In genomic region chr17:60142872-60143499, GRCh38 we compare ENCODE assay signal across 7 cellular contexts. TPM values are rescaled to one million over a fixed set of nuclear protein-coding genes. Genes with fewer than 3 reads are reported as not detected.
DNase-seq lines count a peak whose midpoint lies in the region; ATAC-seq, FAIRE-seq and TF ChIP-seq lines count a peak whose summit lies in the region.

No MANE protein-coding gene starts in this region.

- DNase-seq in GM18507 (ENCODE audit: extremely low spot score, insufficient read length, low read depth) (no peak), MG63 (peak; percentile 90), RWPE1 (ENCODE audit: low spot score) (peak; percentile 56), fibroblast of the conjunctiva (ENCODE audit: low read depth) (peak; percentile 83), neural progenitor cell (ENCODE audit: low spot score) (peak; percentile 94)
- DNase-seq in activated T-helper 1 cell treated with anti-CD3 and anti-CD28 coated beads, Interleukin-12 subunit alpha, Interleukin-12 subunit beta, Interleukin-2, Interleukin-4 antibody, amounts not matched to agents 30 ng/mL and 10 ng/mL and 1 ng/mL, durations not matched to agents 14 hours and 24 hours and 36 hours (ENCODE audit: low spot score) = peak; percentile 70
- peak; percentile 74 to 76 for DNase-seq in stimulated activated naive CD8-positive, alpha-beta T cell treated with anti-CD3 and anti-CD28 coated beads, Interleukin-15, amount 100 ng/mL, for 72 hours

- peak overlapping the region; percentile 81 for H3K4me2 ChIP-seq in neural progenitor cell

- H4K20me1 ChIP-seq in neural progenitor cell (ENCODE audit: low read depth) = peaks cover 24% of the 10 kb centered on the region

- peak overlapping the region; percentile 75 for H2AFZ ChIP-seq in neural progenitor cell (replicated peaks)

- H3K4me3 ChIP-seq in MG63 (no peak overlapping the region), neural progenitor cell (peak overlapping the region; percentile 45)

- intact Hi-C loops in activated T-helper 1 cell treated with anti-CD3 and anti-CD28 coated beads, Interleukin-12 subunit alpha, Interleukin-12 subunit beta, Interleukin-2, Interleukin-4 antibody, amounts not matched to agents 30 ng/mL and 10 ng/mL and 1 ng/mL, durations not matched to agents 14 hours and 24 hours and 36 hours (cut with micrococcal nuclease) = loop anchor here (1.0 to 10.0 kb wide), 3 partner anchors 28 to 492 kb away; no protein-coding TSS in a partner anchor

- POLR2A ChIA-PET in RWPE1 (lab: Yijun Ruan, JAX; ENCODE audit: low non-redundant PET) = no interaction called here

- no peaks in the 10 kb centered on the region for H3K36me3 Mint-ChIP-seq in activated T-helper 1 cell treated with anti-CD3 and anti-CD28 coated beads, Interleukin-12 subunit alpha, Interleukin-12 subunit beta, Interleukin-2, Interleukin-4 antibody, amounts not matched to agents 30 ng/mL and 10 ng/mL and 1 ng/mL, durations not matched to agents 14 hours and 24 hours and 36 hours (ENCODE audit: low read depth)
- no peaks in the 10 kb centered on the region for H3K36me3 Mint-ChIP-seq in neural progenitor cell

- no peaks in the 10 kb centered on the region for H3K9me3 Mint-ChIP-seq in activated T-helper 1 cell treated with anti-CD3 and anti-CD28 coated beads, Interleukin-12 subunit alpha, Interleukin-12 subunit beta, Interleukin-2, Interleukin-4 antibody, amounts not matched to agents 30 ng/mL and 10 ng/mL and 1 ng/mL, durations not matched to agents 14 hours and 24 hours and 36 hours
- H3K9me3 Mint-ChIP-seq in neural progenitor cell = no peaks in the 10 kb centered on the region
- no peaks in the 10 kb centered on the region for H3K9me3 Mint-ChIP-seq in stimulated activated naive CD8-positive, alpha-beta T cell treated with anti-CD3 and anti-CD28 coated beads, Interleukin-15, amount 100 ng/mL, for 72 hours

- ATAC-seq in stimulated activated naive CD8-positive, alpha-beta T cell treated with anti-CD3 and anti-CD28 coated beads, Interleukin-15, amount 100 ng/mL, for 72 hours = peak; percentile 88

- H3F3A ChIP-seq in neural progenitor cell (ENCODE audit: low read depth) = peaks cover 72% of the 10 kb centered on the region

- H3K27ac ChIP-seq in RWPE1 (peak overlapping the region; percentile 50; the same call in 1 of the 2 replicates), neural progenitor cell (peak overlapping the region; percentile 81)

- H3K4me1 ChIP-seq in neural progenitor cell = peaks cover 58% of the 10 kb centered on the region

- CTCF ChIA-PET in RWPE1 (lab: Yijun Ruan, JAX) = interaction anchor here (0.6 to 1.6 kb wide), 2 partner anchors 8 to 263 kb away, joined by 3 to 14 read pairs; no protein-coding TSS in a partner anchor

- H3K36me3 ChIP-seq in MG63 (no peaks in the 10 kb centered on the region), neural progenitor cell (no peaks in the 10 kb centered on the region)

- H3K9me3 ChIP-seq in MG63 (no peaks in the 10 kb centered on the region), neural progenitor cell (ENCODE audit: low read depth) (no peaks in the 10 kb centered on the region)

- H3K27me3 Mint-ChIP-seq in activated T-helper 1 cell treated with anti-CD3 and anti-CD28 coated beads, Interleukin-12 subunit alpha, Interleukin-12 subunit beta, Interleukin-2, Interleukin-4 antibody, amounts not matched to agents 30 ng/mL and 10 ng/mL and 1 ng/mL, durations not matched to agents 14 hours and 24 hours and 36 hours (ENCODE audit: insufficient read depth) = peaks cover 90% of the 10 kb centered on the region
- peaks cover 44% of the 10 kb centered on the region for H3K27me3 Mint-ChIP-seq in neural progenitor cell (ENCODE audit: insufficient read depth, low read depth)
- H3K27me3 Mint-ChIP-seq in stimulated activated naive CD8-positive, alpha-beta T cell treated with anti-CD3 and anti-CD28 coated beads, Interleukin-15, amount 100 ng/mL, for 72 hours = peaks cover 100% of the 10 kb centered on the region

- TF ChIP-seq CTCF in RWPE1 (conservative IDR thresholded peaks at IDR 0.05; ENCODE audit: low read depth) (peak; percentile 89), neural progenitor cell (IDR thresholded peaks at IDR 0.05) (peak; percentile 88)

- no peaks in the 10 kb centered on the region for H3K79me2 ChIP-seq in neural progenitor cell (ENCODE audit: low read depth)

- H3K4me1 Mint-ChIP-seq in activated T-helper 1 cell treated with anti-CD3 and anti-CD28 coated beads, Interleukin-12 subunit alpha, Interleukin-12 subunit beta, Interleukin-2, Interleukin-4 antibody, amounts not matched to agents 30 ng/mL and 10 ng/mL and 1 ng/mL, durations not matched to agents 14 hours and 24 hours and 36 hours (ENCODE audit: low read depth) = peaks cover 30% of the 10 kb centered on the region
- peaks cover 51% of the 10 kb centered on the region for H3K4me1 Mint-ChIP-seq in neural progenitor cell
- H3K4me1 Mint-ChIP-seq in stimulated activated naive CD8-positive, alpha-beta T cell treated with anti-CD3 and anti-CD28 coated beads, Interleukin-15, amount 100 ng/mL, for 72 hours = peaks cover 45% of the 10 kb centered on the region

- H3K27me3 ChIP-seq in MG63 = peaks cover 8% of the 10 kb centered on the region; the same call in 1 of the 2 replicates
- H3K27me3 ChIP-seq in neural progenitor cell = peaks cover 41% of the 10 kb centered on the region

- H3K9ac ChIP-seq in neural progenitor cell = no peak overlapping the region

- no peak overlapping the region for H3K27ac Mint-ChIP-seq in activated T-helper 1 cell treated with anti-CD3 and anti-CD28 coated beads, Interleukin-12 subunit alpha, Interleukin-12 subunit beta, Interleukin-2, Interleukin-4 antibody, amounts not matched to agents 30 ng/mL and 10 ng/mL and 1 ng/mL, durations not matched to agents 14 hours and 24 hours and 36 hours
- H3K27ac Mint-ChIP-seq in neural progenitor cell = peak overlapping the region; percentile 8
- no peak overlapping the region for H3K27ac Mint-ChIP-seq in stimulated activated naive CD8-positive, alpha-beta T cell treated with anti-CD3 and anti-CD28 coated beads, Interleukin-15, amount 100 ng/mL, for 72 hours

- peak overlapping the region; percentile 19 for H3K4me3 Mint-ChIP-seq in activated T-helper 1 cell treated with anti-CD3 and anti-CD28 coated beads, Interleukin-12 subunit alpha, Interleukin-12 subunit beta, Interleukin-2, Interleukin-4 antibody, amounts not matched to agents 30 ng/mL and 10 ng/mL and 1 ng/mL, durations not matched to agents 14 hours and 24 hours and 36 hours
- peak overlapping the region; percentile 75 for H3K4me3 Mint-ChIP-seq in neural progenitor cell
- peak overlapping the region; percentile 5 to 52 for H3K4me3 Mint-ChIP-seq in stimulated activated naive CD8-positive, alpha-beta T cell treated with anti-CD3 and anti-CD28 coated beads, Interleukin-15, amount 100 ng/mL, for 72 hours

- FAIRE-seq in GM18507 (lab: Jason Lieb, UNC) = peak; percentile 94

RNA-seq across cellular contexts. Expression of gene CA4, which starts 6.8 kb away (rescaled TPM):
- total RNA-seq in MG63 (2014; rRNA removed; shearing (Covaris generic); ENCODE audit: low replicate concordance) = 1.9 TPM in 1 of 2 replicates, not detected in the other
- total RNA-seq in activated T-helper 1 cell treated with anti-CD3 and anti-CD28 coated beads, Interleukin-12 subunit alpha, Interleukin-12 subunit beta, Interleukin-2, Interleukin-4 antibody, amounts not matched to agents 30 ng/mL and 10 ng/mL and 1 ng/mL, durations not matched to agents 14 hours and 24 hours and 36 hours = not detected in 2 replicates
- total RNA-seq in neural progenitor cell (ENCODE audit: low replicate concordance) = 14.1 TPM in 2 replicates

Comparison
In these comparisons a context has a peak if more than half of its experiments do, and no peak if none do; other contexts are left out.
1. H3K4me3 Mint-ChIP-seq: peak in every context shown above with its lines; median percentile 75 in neural progenitor cell; 28 in stimulated activated naive CD8-positive, alpha-beta T cell treated with anti-CD3 and anti-CD28 coated beads, Interleukin-15, amount 100 ng/mL, for 72 hours; 19 in activated T-helper 1 cell treated with anti-CD3 and anti-CD28 coated beads, Interleukin-12 subunit alpha, Interleukin-12 subunit beta, Interleukin-2, Interleukin-4 antibody, amounts not matched to agents 30 ng/mL and 10 ng/mL and 1 ng/mL, durations not matched to agents 14 hours and 24 hours and 36 hours.